In genomic region chr1:182392045-182393028, GRCh38 we compare ENCODE assay signal across 1 cellular context.
TF ChIP-seq lines count a peak whose summit lies in the region.

No MANE protein-coding gene starts in this region.

TF ChIP-seq in K562, 482 proteins besides CTCF, POLR2A, EP300 and RAD21 (continued from another document):
- TF ChIP-seq ZBTB9 (CRISPR knock-in tag; IDR thresholded peaks at IDR 0.05) (peak; percentile 58; the same call in 1 of the 2 replicates), HOXB6 (CRISPR knock-in tag; IDR thresholded peaks at IDR 0.05; ENCODE audit: borderline replicate concordance) (no peak), DMBX1 (CRISPR knock-in tag; IDR thresholded peaks at IDR 0.05; ENCODE audit: borderline replicate concordance) (peak; percentile 61; the same call in 1 of the 2 replicates), ZNF444 (CRISPR knock-in tag; IDR thresholded peaks at IDR 0.05) (0 out of 2 replicates have a peak, but pooled peaks have one; percentile 16), E2F6 (IDR thresholded peaks at IDR 0.05; ENCODE audit: borderline replicate concordance in 1 of 2, extremely low read depth in 1 of 2, insufficient read depth in 1 of 2, insufficient read length in 1 of 2, low read depth in 1 of 2, low read length in 1 of 2, poor library complexity in 1 of 2, severe bottlenecking in 1 of 2) (no peak), ZFP91 (CRISPR knock-in tag; IDR thresholded peaks at IDR 0.05) (no peak), ZEB2 (IDR thresholded peaks at IDR 0.05) (peak; percentile 45; the same call in 1 of the 2 replicates), CC2D1A (IDR thresholded peaks at IDR 0.05) (no peak), SPI1 (IDR thresholded peaks at IDR 0.05; ENCODE audit: borderline replicate concordance, low read depth, low read length) (peak; percentile 65), ZNF76 (CRISPR knock-in tag; IDR thresholded peaks at IDR 0.05; ENCODE audit: borderline replicate concordance) (no peak), KLF1 (tag; IDR thresholded peaks at IDR 0.05) (no peak), KDM2B (CRISPR knock-in tag; IDR thresholded peaks at IDR 0.05) (peak; percentile 46; the same call in 1 of the 2 replicates), LEF1 (IDR thresholded peaks at IDR 0.05) (0 out of 2 replicates have a peak, but pooled peaks have one; percentile 31), KDM4B (IDR thresholded peaks at IDR 0.05; ENCODE audit: borderline replicate concordance in 2 of 2, low read depth in 1 of 2) (peak in 1 of 2 experiments; percentile 14; a peak in 1 of 4 replicates), RBBP5 (IDR thresholded peaks at IDR 0.05; ENCODE audit: borderline replicate concordance, insufficient read depth, low read length, poor library complexity, severe bottlenecking) (peak; percentile 90), SMARCE1 (IDR thresholded peaks at IDR 0.05) (no peak), ZNF316 (IDR thresholded peaks at IDR 0.05) (peak; percentile 53; the same call in 1 of the 2 replicates), TOE1 (IDR thresholded peaks at IDR 0.05; ENCODE audit: borderline replicate concordance) (0 out of 2 replicates have a peak, but pooled peaks have one; percentile 12), TOE1 (CRISPR knock-in tag; IDR thresholded peaks at IDR 0.05; ENCODE audit: borderline replicate concordance, low read depth) (no peak), ZNF644 (tag; IDR thresholded peaks at IDR 0.05; ENCODE audit: low read depth) (no peak; the same call in 1 of the 2 replicates), ZNF589 (CRISPR knock-in tag; IDR thresholded peaks at IDR 0.05; ENCODE audit: low read depth) (peak; percentile 85; the same call in 1 of the 2 replicates), ZNF395 (CRISPR knock-in tag; IDR thresholded peaks at IDR 0.05) (no peak), TCF15 (CRISPR knock-in tag; IDR thresholded peaks at IDR 0.05) (0 out of 2 replicates have a peak, but pooled peaks have one; percentile 8), BDP1 (IDR thresholded peaks at IDR 0.05; ENCODE audit: insufficient read depth, insufficient read length) (no peak), HMGN3 (IDR thresholded peaks at IDR 0.05; ENCODE audit: borderline replicate concordance, extremely low read depth, insufficient read length, low read depth, low read length) (peak; percentile 3), HDAC2 (IDR thresholded peaks at IDR 0.05) (0 out of 2 replicates have a peak, but pooled peaks have one; percentile 18), NR4A1 (CRISPR knock-in tag; IDR thresholded peaks at IDR 0.05) (0 out of 2 replicates have a peak, but pooled peaks have one; percentile 6), NR4A1 (tag; IDR thresholded peaks at IDR 0.05) (no peak), HMGXB4 (CRISPR knock-in tag; IDR thresholded peaks at IDR 0.05) (no peak), THRB (CRISPR knock-in tag; conservative IDR thresholded peaks at IDR 0.05) (no peak), SLC30A9 (CRISPR knock-in tag; IDR thresholded peaks at IDR 0.05) (no peak), PRPF4 (IDR thresholded peaks at IDR 0.05; ENCODE audit: insufficient read depth, low read depth, low read length, poor library complexity, severe bottlenecking) (no peak), TEAD4 (IDR thresholded peaks at IDR 0.05; ENCODE audit: low read length) (0 out of 2 replicates have a peak, but pooled peaks have one; percentile 9), TEAD4 (CRISPR knock-in tag; IDR thresholded peaks at IDR 0.05; ENCODE audit: borderline replicate concordance) (no peak), KLF16 (IDR thresholded peaks at IDR 0.05) (no peak), ZNF3 (CRISPR knock-in tag; IDR thresholded peaks at IDR 0.05) (no peak), PHB (CRISPR knock-in tag; IDR thresholded peaks at IDR 0.05) (no peak)
